25 cellular contexts compared by ENCODE assay signal in genomic region chr9:87214991-87215390, GRCh38.
A peak's percentile ranks its signal among the peaks of the same experiment; 100 is the strongest.
DNase-seq lines count a peak whose midpoint lies in the region; ATAC-seq and TF ChIP-seq lines count a peak whose summit lies in the region.
"Had no signal": no experiment of that assay in that cellular context is flagged by ENCODE, and none has a peak within 500 bp of the region (broad histone marks: within the 10 kb centered on the region; RNA-seq: fewer than 3 reads in every experiment).

No MANE protein-coding gene starts in this region.

- no peak overlapping the region for H3K27ac Mint-ChIP-seq in immature natural killer cell
- H3K27ac Mint-ChIP-seq in activated CD8-positive, alpha-beta T cell treated with anti-CD3 and anti-CD28 coated beads for 36 hours, result no peak overlapping the region
- H3K27ac Mint-ChIP-seq: CD4-positive, alpha-beta memory T cell; CD4-positive, CD25-positive, alpha-beta regulatory T cell had no signal

- peaks cover 0 to 5% (median 0%) of the 10 kb centered on the region in 4 donors for H3K4me1 ChIP-seq in esophagus muscularis mucosa
- H3K4me1 ChIP-seq: BE2C, BLaER1 had no signal

- DNase-seq in amniotic epithelial cell (ENCODE audit: low read depth) (peak; percentile 53), esophagus muscularis mucosa (ENCODE audit: extremely low spot score) (peak; percentile 53), renal cortical epithelial cell (ENCODE audit: low read depth) (peak; percentile 60), NCI-H524 (lab: John Stamatoyannopoulos, UW) (no peak), immature natural killer cell (no peak), OCI-M1 (lab: John Stamatoyannopoulos, UW) (no peak)
- no peak for DNase-seq in activated CD8-positive, alpha-beta T cell treated with anti-CD3 and anti-CD28 coated beads for 36 hours
- DNase-seq: 8988T; ACHN; BE2C; C1 segment of cervical spinal cord; CD4-positive, alpha-beta memory T cell; CD4-positive, CD25-positive, alpha-beta regulatory T cell; CD8-positive, alpha-beta memory T cell; COR-L47; DMS 273 treated with DMSO at 0.1 percent for 48 hours; DMS153; DMS53; DMS79; DND-41; EL; GDM1 had no signal

- H3K4me1 Mint-ChIP-seq in immature natural killer cell, result no peaks in the 10 kb centered on the region
- no peaks in the 10 kb centered on the region for H3K4me1 Mint-ChIP-seq in activated CD8-positive, alpha-beta T cell treated with anti-CD3 and anti-CD28 coated beads for 36 hours (ENCODE audit: low read depth)
- H3K4me1 Mint-ChIP-seq: CD14-positive monocyte; CD4-positive, alpha-beta memory T cell; CD4-positive, CD25-positive, alpha-beta regulatory T cell; CD8-positive, alpha-beta memory T cell had no signal

- no peak for TF ChIP-seq EP300 in esophagus muscularis mucosa (IDR thresholded peaks at IDR 0.05)

- H3K27ac ChIP-seq in esophagus muscularis mucosa (replicated peaks in 1 of 4), result no peak overlapping the region
- H3K27ac ChIP-seq: BLaER1 had no signal

- no peak overlapping the region for H3K4me3 ChIP-seq in esophagus muscularis mucosa
- H3K4me3 ChIP-seq: BLaER1, GM12878 had no signal

- no peak for TF ChIP-seq POLR2A in esophagus muscularis mucosa (IDR thresholded peaks at IDR 0.05; ENCODE audit: low read depth)

- ATAC-seq in activated CD8-positive, alpha-beta T cell treated with anti-CD3 and anti-CD28 coated beads for 36 hours, result no peak
- ATAC-seq: GM12878 had no signal

- intact Hi-C loops in esophagus muscularis mucosa (cut with DNase I), result no loop called here
- intact Hi-C loops in activated CD8-positive, alpha-beta T cell treated with anti-CD3 and anti-CD28 coated beads for 36 hours (cut with micrococcal nuclease), result no loop called here

- no peaks in the 10 kb centered on the region for H3K36me3 Mint-ChIP-seq in immature natural killer cell
- H3K36me3 Mint-ChIP-seq in activated CD8-positive, alpha-beta T cell treated with anti-CD3 and anti-CD28 coated beads for 36 hours (ENCODE audit: low read depth), result no peaks in the 10 kb centered on the region
- H3K36me3 Mint-ChIP-seq: CD14-positive monocyte; CD4-positive, alpha-beta memory T cell; CD4-positive, CD25-positive, alpha-beta regulatory T cell; CD8-positive, alpha-beta memory T cell had no signal

- H3K9me3 Mint-ChIP-seq in immature natural killer cell, result peaks cover 0 to 3% (median 0%) of the 10 kb centered on the region in 6 donors
- H3K9me3 Mint-ChIP-seq in activated CD8-positive, alpha-beta T cell treated with anti-CD3 and anti-CD28 coated beads for 36 hours, result no peaks in the 10 kb centered on the region
- H3K9me3 Mint-ChIP-seq: CD4-positive, alpha-beta memory T cell; CD8-positive, alpha-beta memory T cell had no signal

- H3K4me3 Mint-ChIP-seq in immature natural killer cell, result no peak overlapping the region
- no peak overlapping the region for H3K4me3 Mint-ChIP-seq in activated CD8-positive, alpha-beta T cell treated with anti-CD3 and anti-CD28 coated beads for 36 hours
- H3K4me3 Mint-ChIP-seq: CD14-positive monocyte; CD4-positive, alpha-beta memory T cell; CD4-positive, CD25-positive, alpha-beta regulatory T cell; CD8-positive, alpha-beta memory T cell had no signal

- WGBS in esophagus muscularis mucosa, result 99% methylated on average over 3 of the region's 3 CpGs

- no peaks in the 10 kb centered on the region for H3K36me3 ChIP-seq in esophagus muscularis mucosa
- H3K36me3 ChIP-seq: BE2C, BLaER1 had no signal

- no peak for TF ChIP-seq CTCF in esophagus muscularis mucosa (IDR thresholded peaks at IDR 0.05)
- TF ChIP-seq CTCF in activated CD8-positive, alpha-beta T cell treated with anti-CD3 and anti-CD28 coated beads for 36 hours (IDR thresholded peaks at IDR 0.05), result no peak

- CTCF ChIA-PET in activated CD8-positive, alpha-beta T cell treated with anti-CD3 and anti-CD28 coated beads for 36 hours (lab: Charles Lee), result no interaction called here

- POLR2A ChIA-PET in activated CD8-positive, alpha-beta T cell treated with anti-CD3 and anti-CD28 coated beads for 36 hours (lab: Charles Lee), result no interaction called here

- no peaks in the 10 kb centered on the region for H3K9me3 ChIP-seq in esophagus muscularis mucosa
- H3K9me3 ChIP-seq: BE2C, BLaER1 had no signal

- no peaks in the 10 kb centered on the region for H3K27me3 ChIP-seq in esophagus muscularis mucosa
- H3K27me3 ChIP-seq: BE2C, BLaER1 had no signal

- peaks cover 0 to 9% (median 2%) of the 10 kb centered on the region in 3 donors for H3K27me3 Mint-ChIP-seq in immature natural killer cell (ENCODE audit: low read depth in 3 of 3)
- H3K27me3 Mint-ChIP-seq in activated CD8-positive, alpha-beta T cell treated with anti-CD3 and anti-CD28 coated beads for 36 hours, result peaks cover 9% of the 10 kb centered on the region
- H3K27me3 Mint-ChIP-seq: CD4-positive, alpha-beta memory T cell; CD4-positive, CD25-positive, alpha-beta regulatory T cell; CD8-positive, alpha-beta memory T cell had no signal

Comparison
In these comparisons a context has a peak if more than half of its experiments do, and no peak if none do; other contexts are left out.
1. DNase-seq: peak in amniotic epithelial cell (single experiment), esophagus muscularis mucosa (single experiment) and renal cortical epithelial cell (single experiment); none in NCI-H524 (0 of 2), immature natural killer cell (0 of 3), activated CD8-positive, alpha-beta T cell treated with anti-CD3 and anti-CD28 coated beads for 36 hours (single experiment) and OCI-M1 (single experiment).